28 cellular contexts compared by ENCODE assay signal in genomic region chr6:160002882-160003281, GRCh38.
"Had no signal": no experiment of that assay in that cellular context is flagged by ENCODE, and none has a peak within 500 bp of the region (broad histone marks: within the 10 kb centered on the region; RNA-seq: fewer than 3 reads in every experiment).

No MANE protein-coding gene starts in this region.

- H3K4me1 ChIP-seq: colonic mucosa had no signal

- H3K4me3 Mint-ChIP-seq: activated B cell treated with CpG ODN at 0.5 μM for 24 hours; activated CD8-positive, alpha-beta T cell treated with anti-CD3 and anti-CD28 coated beads for 36 hours; activated naive CD4-positive, alpha-beta T cell treated with anti-CD3 and anti-CD28 coated beads for 36 hours; activated naive CD8-positive, alpha-beta T cell treated with anti-CD3 and anti-CD28 coated beads for 36 hours; activated naive CD8-positive, alpha-beta T cell treated with anti-CD3 and anti-CD28 coated beads, Interleukin-2, amount 50 U/mL, for 24 hours; activated T-cell treated with anti-CD3 and anti-CD28 coated beads, Interleukin-2, amount 50 U/mL, for 4 hours; T-helper 1 cell treated with Interleukin-12 subunit alpha and Interleukin-12 subunit beta and Interleukin-4 antibody, amounts not matched to agents 30 μg/mL and 1 μg/mL, for 36 hours had no signal

- H3K27ac ChIP-seq: adrenal gland, body of pancreas, colonic mucosa, epithelial cell of prostate, esophagus squamous epithelium, WERI-Rb-1 had no signal

- H3K4me3 ChIP-seq: adrenal gland, body of pancreas, colonic mucosa, esophagus squamous epithelium had no signal

- ATAC-seq: activated CD4-positive, CD25-positive, alpha-beta regulatory T cell treated with anti-CD3 and anti-CD28 coated beads, Interleukin-2, amount 50 U/mL, for 24 hours; activated CD8-positive, alpha-beta T cell treated with anti-CD3 and anti-CD28 coated beads for 36 hours; activated naive CD8-positive, alpha-beta T cell treated with anti-CD3 and anti-CD28 coated beads, Interleukin-2, amount 50 U/mL, for 24 hours; activated T-cell treated with anti-CD3 and anti-CD28 coated beads, Interleukin-2, amount 50 U/mL, for 4 hours; body of pancreas; T-cell had no signal

- H3K9me3 ChIP-seq: adrenal gland, body of pancreas, colonic mucosa, esophagus squamous epithelium had no signal

- DNase-seq: activated B cell treated with CpG ODN at 0.5 μM for 24 hours; activated CD4-positive, alpha-beta T cell treated with anti-CD3 and anti-CD28 coated beads for 48 hours; activated CD4-positive, alpha-beta T cell treated with anti-CD3 and anti-CD28 coated beads, Interleukin-2, amount 50 U/mL, for 1 hour; activated CD4-positive, alpha-beta T cell treated with anti-CD3 and anti-CD28 coated beads, Interleukin-2, amount 50 U/mL, for 48 hours; activated CD8-positive, alpha-beta memory T cell treated with anti-CD3 and anti-CD28 coated beads for 24 hours; activated CD8-positive, alpha-beta T cell treated with anti-CD3 and anti-CD28 coated beads for 36 hours; activated effector memory CD4-positive, alpha-beta T cell treated with anti-CD3 and anti-CD28 coated beads, Interleukin-2, amount 50 U/mL, for 16 hours; activated naive CD4-positive, alpha-beta T cell treated with anti-CD3 and anti-CD28 coated beads for 36 hours; activated naive CD8-positive, alpha-beta T cell treated with anti-CD3 and anti-CD28 coated beads for 36 hours; activated naive CD8-positive, alpha-beta T cell treated with anti-CD3 and anti-CD28 coated beads, Interleukin-2, amount 50 U/mL, for 24 hours; activated T-cell treated with anti-CD3 and anti-CD28 coated beads, Interleukin-2, amount 50 U/mL, for 4 hours; adrenal gland; amygdala; aorta; body of pancreas; caudate nucleus; colonic mucosa; effector CD8-positive, alpha-beta T cell; esophagus squamous epithelium; foreskin melanocyte; T-cell; T1000; WERI-Rb-1 had no signal

- H3K27ac Mint-ChIP-seq: activated B cell treated with CpG ODN at 0.5 μM for 24 hours; activated naive CD4-positive, alpha-beta T cell treated with anti-CD3 and anti-CD28 coated beads for 36 hours; activated naive CD4-positive, alpha-beta T cell treated with anti-CD3 and anti-CD28 coated beads, Interleukin-2, amount 50 U/mL, for 24 hours; activated naive CD8-positive, alpha-beta T cell treated with anti-CD3 and anti-CD28 coated beads for 36 hours; activated naive CD8-positive, alpha-beta T cell treated with anti-CD3 and anti-CD28 coated beads, Interleukin-2, amount 50 U/mL, for 24 hours; activated T-helper 2 cell treated with anti-CD3 and anti-CD28 coated beads, Interferon-gamma antibody, Interleukin-2, Interleukin-4, amounts not matched to agents 10 μg/mL and 5 μg/mL and 100 μg/mL, durations not matched to agents 14 hours and 24 hours and 36 hours; T-helper 1 cell treated with Interleukin-12 subunit alpha and Interleukin-12 subunit beta and Interleukin-4 antibody, amounts not matched to agents 30 μg/mL and 1 μg/mL, for 36 hours had no signal

- H3K9me3 Mint-ChIP-seq: activated B cell treated with CpG ODN at 0.5 μM for 24 hours; activated naive CD4-positive, alpha-beta T cell treated with anti-CD3 and anti-CD28 coated beads, Interleukin-2, amount 50 U/mL, for 24 hours; activated T-cell treated with anti-CD3 and anti-CD28 coated beads, Interleukin-2, amount 50 U/mL, for 4 hours; T-cell; T-helper 1 cell treated with Interleukin-12 subunit alpha and Interleukin-12 subunit beta and Interleukin-4 antibody, amounts not matched to agents 30 μg/mL and 1 μg/mL, for 36 hours had no signal

- H3K27me3 Mint-ChIP-seq: activated B cell treated with CpG ODN at 0.5 μM for 24 hours; activated CD8-positive, alpha-beta T cell treated with anti-CD3 and anti-CD28 coated beads for 36 hours; activated naive CD4-positive, alpha-beta T cell treated with anti-CD3 and anti-CD28 coated beads, Interleukin-2, amount 50 U/mL, for 24 hours; activated naive CD8-positive, alpha-beta T cell treated with anti-CD3 and anti-CD28 coated beads for 36 hours; activated naive CD8-positive, alpha-beta T cell treated with anti-CD3 and anti-CD28 coated beads, Interleukin-2, amount 50 U/mL, for 24 hours; T-cell had no signal

- H3K27me3 ChIP-seq: adrenal gland, body of pancreas, colonic mucosa, esophagus squamous epithelium had no signal

- H3K36me3 ChIP-seq: adrenal gland, colonic mucosa had no signal
